ENCODE assay signal across 17 cellular contexts in genomic region chr4:8324640-8325239, GRCh38. TPM values are rescaled to one million over a fixed set of nuclear protein-coding genes. Genes with fewer than 3 reads are reported as not detected.
DNase-seq lines count a peak whose midpoint lies in the region; ATAC-seq and TF ChIP-seq lines count a peak whose summit lies in the region.
"Had no signal": no experiment of that assay in that cellular context is flagged by ENCODE, and none has a peak within 500 bp of the region (broad histone marks: within the 10 kb centered on the region; RNA-seq: fewer than 3 reads in every experiment).

No MANE protein-coding gene starts in this region.

- H3K4me3 ChIP-seq in PC-3 (ENCODE audit: low read length) (no peak overlapping the region), skeletal muscle satellite cell (ENCODE audit: low read length) (no peak overlapping the region), gastroesophageal sphincter (no peak overlapping the region)
- H3K4me3 ChIP-seq: PC-9 had no signal

- no peaks in the 10 kb centered on the region for H3K79me2 ChIP-seq in PC-3 (ENCODE audit: low read length)

- H2AFZ ChIP-seq in PC-3 (ENCODE audit: low read length), result no peak overlapping the region
- H2AFZ ChIP-seq: PC-9 had no signal

- H3F3A ChIP-seq in PC-3 (ENCODE audit: low read length, unreplicated experiment), result no peaks in the 10 kb centered on the region

- H3K27ac ChIP-seq in PC-3 (ENCODE audit: low read length), result no peak overlapping the region
- no peak overlapping the region for H3K27ac ChIP-seq in gastroesophageal sphincter
- H3K27ac ChIP-seq: PC-9 had no signal

- no peak for TF ChIP-seq POLR2A in gastroesophageal sphincter (IDR thresholded peaks at IDR 0.05)

- H3K9me3 ChIP-seq in PC-3 (ENCODE audit: low read length) (no peaks in the 10 kb centered on the region), skeletal muscle satellite cell (replicated peaks; ENCODE audit: low read length) (no peaks in the 10 kb centered on the region), gastroesophageal sphincter (peaks cover 0 to 27% (median 0%) of the 10 kb centered on the region in 3 donors)

- H3K4me1 ChIP-seq in PC-3 (ENCODE audit: insufficient read depth, low read length), result peaks cover 6% of the 10 kb centered on the region; the same call in 1 of the 2 replicates
- H3K4me1 ChIP-seq in skeletal muscle satellite cell (ENCODE audit: control insufficient read depth, insufficient read depth, low read length), result peaks cover 20% of the 10 kb centered on the region
- H3K4me1 ChIP-seq in gastroesophageal sphincter, result peaks cover 7 to 22% (median 9%) of the 10 kb centered on the region in 3 donors

- no peak for TF ChIP-seq EP300 in gastroesophageal sphincter (IDR thresholded peaks at IDR 0.05)

- no peaks in the 10 kb centered on the region for H3K9me2 ChIP-seq in PC-3 (replicated peaks; ENCODE audit: low read length)

- CTCF ChIA-PET in PC-3 (lab: Charles Lee), result no interaction called here

- H3K36me3 ChIP-seq in PC-3 (ENCODE audit: low read depth, low read length), result no peaks in the 10 kb centered on the region
- no peaks in the 10 kb centered on the region for H3K36me3 ChIP-seq in skeletal muscle satellite cell (ENCODE audit: insufficient read depth, low read length)
- H3K36me3 ChIP-seq in gastroesophageal sphincter, result no peaks in the 10 kb centered on the region

- intact Hi-C loops in PC-3 (cut with micrococcal nuclease), result no loop called here

- WGBS in gastroesophageal sphincter (ENCODE audit: low coverage in 1 of 2), 2 donors, result 62% methylated on average over 4 of the region's 6 CpGs; no CpG with 5 or more reads in 1 of the 2 donors

- H3K27me3 ChIP-seq in PC-3 (ENCODE audit: low read length) (no peaks in the 10 kb centered on the region), skeletal muscle satellite cell (ENCODE audit: control insufficient read depth, insufficient read depth, low read length) (no peaks in the 10 kb centered on the region), gastroesophageal sphincter (no peaks in the 10 kb centered on the region)

- H3K4me2 ChIP-seq in PC-3 (ENCODE audit: low read length), result no peak overlapping the region
- peak overlapping the region; percentile 32 for H3K4me2 ChIP-seq in skeletal muscle satellite cell (ENCODE audit: low read length)
- H3K4me2 ChIP-seq: PC-9 had no signal

- no TSS peak for BruUV-seq in PC-3 (replicated peaks; lab: Mats Ljungman, UMichigan)

- POLR2A ChIA-PET in PC-3 (lab: Charles Lee; ENCODE audit: unreplicated experiment), result no interaction called here

- TF ChIP-seq CTCF in PC-3 (conservative IDR thresholded peaks at IDR 0.05; ENCODE audit: low read depth, low read length) (no peak), gastroesophageal sphincter (IDR thresholded peaks at IDR 0.05) (no peak)

- no peaks in the 10 kb centered on the region for H4K20me1 ChIP-seq in PC-3 (ENCODE audit: low read length)

- DNase-seq in EH (ENCODE audit: low read depth), result peak; percentile 34
- DNase-seq in PC-3, result peak; percentile 58
- DNase-seq in NAMALWA (ENCODE audit: low spot score), result no peak
- DNase-seq: caudate nucleus; GOT3; NCI-H187; NCI-H226; retina; stimulated activated CD4-positive, alpha-beta T cell treated with anti-CD3 and anti-CD28 coated beads, Interleukin-15, amount 100 ng/mL, for 24 hours had no signal

- ATAC-seq in PC-3 (peak; percentile 51; the same call in 1 of the 2 replicates), esophagus mucosa (peak; percentile 39), GM18861 (IDR thresholded peaks at IDR 0.05; ENCODE audit: unreplicated experiment) (no peak), gastroesophageal sphincter (no peak)

- H3K9ac ChIP-seq in PC-3 (ENCODE audit: low read length) (no peak overlapping the region), skeletal muscle satellite cell (ENCODE audit: low read depth, low read length) (no peak overlapping the region)

RNA-seq across cellular contexts. Expression of gene HTRA3, which starts 55.2 kb away (rescaled TPM):
- total RNA-seq in PC-3 (2014; rRNA removed) (2.8 and 4.0 TPM in 2 replicates), esophagus mucosa (1.0 TPM), gastroesophageal sphincter (10 to 100 TPM; 30.2 to 80.5 (median 59.9) TPM)
- total RNA-seq in skeletal muscle satellite cell (2012; rRNA removed), result 2.2 and 3.3 TPM in 2 replicates
- total RNA-seq: activated CD8-positive, alpha-beta memory T cell treated with anti-CD3 and anti-CD28 coated beads for 36 hours; SK-MEL-5; T-helper 2 cell treated with Interferon-gamma antibody and Interleukin-4, amounts not matched to agents 100 ng/mL and 5 ng/mL, for 36 hours had no signal

Comparison
In these comparisons a context has a peak if more than half of its experiments do, and no peak if none do; other contexts are left out.
1. ATAC-seq: peak in PC-3 (single experiment) and esophagus mucosa (single experiment); none in GM18861 (single experiment) and gastroesophageal sphincter (single experiment).